In genomic region chr1:34863501-34863900, GRCh38 we compare ENCODE assay signal across 24 cellular contexts. TPM values are rescaled to one million over a fixed set of nuclear protein-coding genes. Genes with fewer than 3 reads are reported as not detected.
DNase-seq lines count a peak whose midpoint lies in the region; ATAC-seq and FAIRE-seq lines count a peak whose summit lies in the region.
"Had no signal": no experiment of that assay in that cellular context is flagged by ENCODE, and none has a peak within 500 bp of the region (broad histone marks: within the 10 kb centered on the region; RNA-seq: fewer than 3 reads in every experiment).

No MANE protein-coding gene starts in this region.

- DNase-seq in activated naive CD4-positive, alpha-beta T cell treated with anti-CD3 and anti-CD28 coated beads, Interleukin-2, amount 10 ng/mL, durations not matched to agents 7 days and 5 days, result peak; percentile 28
- DNase-seq in activated naive CD4-positive, alpha-beta T cell treated with Interleukin-2 at 50 U/mL for 16 hours, result no peak
- DNase-seq in naive thymus-derived CD4-positive, alpha-beta T cell, result peak in 2 of 9 donors; percentile 32 to 36
- DNase-seq in GM19239 (ENCODE audit: insufficient read length, low spot score), result no peak
- DNase-seq: ACHN; activated CD4-positive, alpha-beta T cell treated with anti-CD3 and anti-CD28 coated beads for 4 hours; cerebellar nuclear complex; lower lobe of right lung; NCI-H1048; NCI-H187 treated with DMSO at 0.1 percent for 48 hours; NCI-H526 treated with DMSO at 0.1 percent for 48 hours; Peyer's patch; psoas muscle; uterus had no signal

- H3K4me3 ChIP-seq in naive thymus-derived CD4-positive, alpha-beta T cell (ENCODE audit: low read length), result no peak overlapping the region
- H3K4me3 ChIP-seq: BLaER1, GM12878, lower lobe of right lung, Peyer's patch, psoas muscle, SJSA1, uterus had no signal

- intact Hi-C loops in naive thymus-derived CD4-positive, alpha-beta T cell (cut with micrococcal nuclease), result no loop called here

- peaks cover 0 to 5% (median 0%) of the 10 kb centered on the region in 3 experiments for H3K36me3 ChIP-seq in naive thymus-derived CD4-positive, alpha-beta T cell (ENCODE audit: control insufficient read depth in 2 of 3, insufficient read depth in 3 of 3, low read length in 3 of 3)
- H3K36me3 ChIP-seq: BLaER1, lower lobe of right lung, Peyer's patch, uterus had no signal

- H3K9me3 ChIP-seq in naive thymus-derived CD4-positive, alpha-beta T cell (ENCODE audit: control insufficient read depth in 2 of 3, low read length in 3 of 3), result no peaks in the 10 kb centered on the region
- H3K9me3 ChIP-seq: BLaER1, lower lobe of right lung, Peyer's patch, psoas muscle, SJSA1, uterus had no signal

- H3K9me3 Mint-ChIP-seq in activated naive CD4-positive, alpha-beta T cell treated with anti-CD3 and anti-CD28 coated beads, Interleukin-2, amount 10 ng/mL, durations not matched to agents 7 days and 5 days, result no peaks in the 10 kb centered on the region
- no peaks in the 10 kb centered on the region for H3K9me3 Mint-ChIP-seq in activated T-helper 17 cell treated with anti-CD3 and anti-CD28 coated beads, Interleukin-2, amount 50 U/mL, for 72 hours
- H3K9me3 Mint-ChIP-seq in naive thymus-derived CD4-positive, alpha-beta T cell, result peaks cover 0 to 2% (median 0%) of the 10 kb centered on the region in 11 donors
- H3K9me3 Mint-ChIP-seq: activated naive CD4-positive, alpha-beta T cell treated with anti-CD3 and anti-CD28 coated beads, Interleukin-2, amount 50 U/mL, for 72 hours had no signal

- H3K27me3 Mint-ChIP-seq in activated naive CD4-positive, alpha-beta T cell treated with anti-CD3 and anti-CD28 coated beads, Interleukin-2, amount 10 ng/mL, durations not matched to agents 7 days and 5 days, result peaks cover 18% of the 10 kb centered on the region
- H3K27me3 Mint-ChIP-seq in activated T-helper 17 cell treated with anti-CD3 and anti-CD28 coated beads, Interleukin-2, amount 50 U/mL, for 72 hours, result no peaks in the 10 kb centered on the region
- peaks cover 0 to 3% (median 0%) of the 10 kb centered on the region in 5 donors for H3K27me3 Mint-ChIP-seq in naive thymus-derived CD4-positive, alpha-beta T cell

- peak overlapping the region; percentile 86 for H3K27ac Mint-ChIP-seq in activated naive CD4-positive, alpha-beta T cell treated with anti-CD3 and anti-CD28 coated beads, Interleukin-2, amount 10 ng/mL, durations not matched to agents 7 days and 5 days
- H3K27ac Mint-ChIP-seq in activated T-helper 17 cell treated with anti-CD3 and anti-CD28 coated beads, Interleukin-2, amount 50 U/mL, for 72 hours, result peak overlapping the region; percentile 39
- peak overlapping the region in 8 of 9 donors; percentile 71 to 94 (median 85) for H3K27ac Mint-ChIP-seq in naive thymus-derived CD4-positive, alpha-beta T cell

- ATAC-seq in activated T-helper 17 cell treated with anti-CD3 and anti-CD28 coated beads, Interleukin-2, amount 50 U/mL, for 72 hours (replicated peaks), result no peak
- ATAC-seq in naive thymus-derived CD4-positive, alpha-beta T cell, result no peak
- ATAC-seq in HG03354 (IDR thresholded peaks at IDR 0.05; ENCODE audit: poor library complexity, severe bottlenecking, unreplicated experiment), result no peak
- ATAC-seq in GM18867 (IDR thresholded peaks at IDR 0.05; ENCODE audit: unreplicated experiment), result no peak
- no peak for ATAC-seq in HG02938 (IDR thresholded peaks at IDR 0.05; ENCODE audit: unreplicated experiment)
- ATAC-seq: GM12878, HCT116, HepG2, lower lobe of right lung, psoas muscle had no signal

- POLR2A ChIA-PET in naive thymus-derived CD4-positive, alpha-beta T cell (lab: Charles Lee), result interaction anchor here (1.7 to 2.2 kb wide), 2 partner anchors 11 to 122 kb away, joined by 6 to 7 read pairs; partner anchors contain the start of gene TMEM35B

- H3K4me1 Mint-ChIP-seq in activated naive CD4-positive, alpha-beta T cell treated with anti-CD3 and anti-CD28 coated beads, Interleukin-2, amount 10 ng/mL, durations not matched to agents 7 days and 5 days, result peaks cover 44% of the 10 kb centered on the region
- H3K4me1 Mint-ChIP-seq in activated T-helper 17 cell treated with anti-CD3 and anti-CD28 coated beads, Interleukin-2, amount 50 U/mL, for 72 hours, result peaks cover 37% of the 10 kb centered on the region
- peaks cover 36 to 69% (median 57%) of the 10 kb centered on the region in 7 donors for H3K4me1 Mint-ChIP-seq in naive thymus-derived CD4-positive, alpha-beta T cell

- H3K4me3 Mint-ChIP-seq in activated naive CD4-positive, alpha-beta T cell treated with anti-CD3 and anti-CD28 coated beads, Interleukin-2, amount 10 ng/mL, durations not matched to agents 7 days and 5 days, result no peak overlapping the region
- H3K4me3 Mint-ChIP-seq in activated T-helper 17 cell treated with anti-CD3 and anti-CD28 coated beads, Interleukin-2, amount 50 U/mL, for 72 hours, result peak overlapping the region; percentile 69
- H3K4me3 Mint-ChIP-seq in naive thymus-derived CD4-positive, alpha-beta T cell, result peak overlapping the region; percentile 25 to 88 (median 76)

- no peak for FAIRE-seq in GM19239 (lab: Jason Lieb, UNC)
- FAIRE-seq: GM12878, HepG2 had no signal

- CTCF ChIA-PET in activated naive CD4-positive, alpha-beta T cell treated with anti-CD3 and anti-CD28 coated beads, Interleukin-2, amount 10 ng/mL, durations not matched to agents 7 days and 5 days (lab: Charles Lee), result interaction anchor here (4.6 kb wide), 1 partner anchor 9 kb away, joined by 58 read pairs; no protein-coding TSS in a partner anchor
- CTCF ChIA-PET in naive thymus-derived CD4-positive, alpha-beta T cell (lab: Charles Lee), result no interaction called here

- H3K27me3 ChIP-seq in naive thymus-derived CD4-positive, alpha-beta T cell (ENCODE audit: control insufficient read depth in 2 of 2, insufficient read depth in 2 of 2, low read length in 2 of 2), result no peaks in the 10 kb centered on the region
- H3K27me3 ChIP-seq: BLaER1, Peyer's patch, uterus had no signal

- peaks cover 2% of the 10 kb centered on the region for H3K36me3 Mint-ChIP-seq in activated naive CD4-positive, alpha-beta T cell treated with anti-CD3 and anti-CD28 coated beads, Interleukin-2, amount 10 ng/mL, durations not matched to agents 7 days and 5 days
- H3K36me3 Mint-ChIP-seq in activated T-helper 17 cell treated with anti-CD3 and anti-CD28 coated beads, Interleukin-2, amount 50 U/mL, for 72 hours (ENCODE audit: low read depth), result no peaks in the 10 kb centered on the region
- H3K36me3 Mint-ChIP-seq in naive thymus-derived CD4-positive, alpha-beta T cell, result peaks cover 0 to 2% (median 0%) of the 10 kb centered on the region in 5 donors

- H3K4me1 ChIP-seq in naive thymus-derived CD4-positive, alpha-beta T cell (ENCODE audit: control insufficient read depth in 2 of 2, insufficient read depth in 2 of 2, low read length in 2 of 2), result peaks cover 33 to 35% of the 10 kb centered on the region in 2 donors

- H3K27ac ChIP-seq in naive thymus-derived CD4-positive, alpha-beta T cell (ENCODE audit: low read depth, low read length), result peak overlapping the region; percentile 49
- H3K27ac ChIP-seq: BLaER1, lower lobe of right lung, psoas muscle, SJSA1, uterus had no signal

RNA-seq across cellular contexts. Expression of gene SMIM12, which starts 4.0 kb away (rescaled TPM):
- total RNA-seq in activated T-helper 17 cell treated with anti-CD3 and anti-CD28 coated beads, Interleukin-2, amount 50 U/mL, for 72 hours, result 10 to 100 TPM; 30.3 to 60.0 TPM
- 10 to 100 TPM; 29.1 to 46.4 (median 38.2) TPM for total RNA-seq in naive thymus-derived CD4-positive, alpha-beta T cell
- polyA plus RNA-seq in naive thymus-derived CD4-positive, alpha-beta T cell, result 10 to 100 TPM; 60.9 to 74.3 TPM
